In the genomic region with DNA sequence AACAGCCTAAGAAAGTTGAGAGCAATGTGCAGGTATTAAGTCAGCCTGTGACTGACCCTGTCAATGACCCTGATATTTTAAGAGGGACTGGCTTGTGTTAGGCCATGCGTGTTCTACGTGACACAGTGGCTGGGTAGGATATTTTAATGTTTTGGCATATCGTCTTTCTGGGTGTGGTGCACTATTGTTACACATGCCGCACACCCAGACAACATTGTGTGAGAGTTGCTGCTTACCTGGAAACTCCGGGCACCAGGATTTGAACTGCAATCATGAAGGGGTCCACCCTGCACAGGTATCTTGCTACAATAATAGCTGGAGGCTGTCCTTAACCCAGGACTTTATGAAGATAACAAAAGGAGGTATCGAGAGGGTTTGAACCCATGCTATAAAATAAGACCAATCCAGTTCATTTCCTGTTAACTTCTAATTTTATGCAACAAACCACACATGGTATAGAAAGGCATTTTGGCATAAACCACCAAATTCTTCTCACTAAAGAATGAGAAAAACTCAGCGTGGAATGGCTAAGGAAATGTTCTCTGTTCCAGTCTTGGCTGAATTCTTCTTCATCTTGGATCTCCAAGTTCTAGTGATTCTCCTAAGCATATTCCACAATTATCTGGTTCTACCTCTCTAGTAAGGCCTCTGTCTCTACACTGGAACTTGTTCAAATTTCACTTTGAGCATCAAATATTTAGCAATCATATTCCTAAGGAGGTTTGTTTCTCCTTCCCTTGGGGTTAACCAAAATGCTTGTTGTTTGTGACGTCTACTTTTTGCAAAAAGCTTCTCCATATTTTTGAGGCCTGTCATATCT, we compare ENCODE assay signal across 16 cellular contexts. TPM values are rescaled to one million over a fixed set of nuclear protein-coding genes. Genes with fewer than 3 reads are reported as not detected.
DNase-seq lines count a peak whose midpoint lies in the region; ATAC-seq and TF ChIP-seq lines count a peak whose summit lies in the region.
"Had no signal": no experiment of that assay in that cellular context is flagged by ENCODE, and none has a peak within 500 bp of the region (broad histone marks: within the 10 kb centered on the region; RNA-seq: fewer than 3 reads in every experiment).

No MANE protein-coding gene starts in this region.

- H3K23ac ChIP-seq in trophoblast cell (ENCODE audit: low read length): no peak overlapping the region

- no peak overlapping the region for H3K27ac ChIP-seq in trophoblast cell (ENCODE audit: low read depth, low read length)
- H3K27ac ChIP-seq: A549 had no signal

- H3K9ac ChIP-seq in trophoblast cell (ENCODE audit: low read length): no peak overlapping the region

- intact Hi-C loops in CD14-positive monocyte (cut with micrococcal nuclease): loop anchor here in 1 of 2 donors (5.0 kb wide), 1 partner anchor 143 kb away; no protein-coding TSS in a partner anchor

- no peak overlapping the region for H4K8ac ChIP-seq in trophoblast cell (ENCODE audit: low read depth, low read length)

- H3K18ac ChIP-seq in trophoblast cell (ENCODE audit: low read length): no peak overlapping the region

- H4K91ac ChIP-seq in trophoblast cell (ENCODE audit: low read depth, low read length): no peak overlapping the region

- no peak overlapping the region for H2AK5ac ChIP-seq in trophoblast cell (ENCODE audit: low read length)

- H3K36me3 ChIP-seq in trophoblast cell (ENCODE audit: control insufficient read depth in 1 of 2, insufficient read depth in 2 of 2, low read length in 2 of 2): no peaks in the 10 kb centered on the region

- no peak overlapping the region for H2BK5ac ChIP-seq in trophoblast cell (ENCODE audit: low read depth, low read length, poor library complexity)

- H3K4me3 ChIP-seq in choroid plexus epithelial cell (ENCODE audit: low read depth, low read length): no peak overlapping the region
- H3K4me3 ChIP-seq in trophoblast cell (ENCODE audit: low read depth, low read length): no peak overlapping the region
- H3K4me3 ChIP-seq: A549 had no signal

- WGBS in trophoblast cell (ENCODE audit: extremely low coverage, insufficient coverage, insufficient read length): no CpG with 5 or more reads among the region's 8 CpGs

- no peak overlapping the region for H2BK12ac ChIP-seq in trophoblast cell (ENCODE audit: low read length)

- H4K12ac ChIP-seq in trophoblast cell (ENCODE audit: low read depth, low read length): no peak overlapping the region

- no peak for TF ChIP-seq CTCF in CD14-positive monocyte (IDR thresholded peaks at IDR 0.05)
- TF ChIP-seq CTCF in choroid plexus epithelial cell (conservative IDR thresholded peaks at IDR 0.05; ENCODE audit: low read depth, low read length): no peak

- no peak for ATAC-seq in HG03520 (IDR thresholded peaks at IDR 0.05; ENCODE audit: unreplicated experiment)
- ATAC-seq in HG03342 (IDR thresholded peaks at IDR 0.05; ENCODE audit: unreplicated experiment): no peak
- no peak for ATAC-seq in HG02938 (IDR thresholded peaks at IDR 0.05; ENCODE audit: unreplicated experiment)
- ATAC-seq: A549 had no signal

- H3K4ac ChIP-seq in trophoblast cell (ENCODE audit: low read depth, low read length): no peak overlapping the region

- peak overlapping the region; percentile 26 to 86 (median 74) for H3K27ac Mint-ChIP-seq in CD14-positive monocyte

- H3K4me1 Mint-ChIP-seq in CD14-positive monocyte: peaks cover 69% of the 10 kb centered on the region

- H3K9me3 ChIP-seq in trophoblast cell (ENCODE audit: insufficient read depth, low read depth, low read length): peaks cover 4% of the 10 kb centered on the region
- H3K9me3 ChIP-seq: A549 had no signal

- H2BK120ac ChIP-seq in trophoblast cell (ENCODE audit: insufficient read depth, low read length, poor library complexity): no peak overlapping the region

- no peaks in the 10 kb centered on the region for H3K79me2 ChIP-seq in trophoblast cell (ENCODE audit: control insufficient read depth, insufficient read depth, low read length, poor library complexity)

- no peaks in the 10 kb centered on the region for H3K36me3 Mint-ChIP-seq in CD14-positive monocyte

- H3K9me3 Mint-ChIP-seq in CD14-positive monocyte: no peaks in the 10 kb centered on the region

- H3K4me3 Mint-ChIP-seq in CD14-positive monocyte: no peak overlapping the region

- no peaks in the 10 kb centered on the region for H3K27me3 ChIP-seq in trophoblast cell (ENCODE audit: insufficient read depth, low read length)

- H3K79me1 ChIP-seq in trophoblast cell (ENCODE audit: low read length): no peaks in the 10 kb centered on the region

- no peaks in the 10 kb centered on the region for H3K27me3 Mint-ChIP-seq in CD14-positive monocyte (ENCODE audit: low read depth in 3 of 3)

- peaks cover 4 to 6% of the 10 kb centered on the region in 2 experiments for H3K4me1 ChIP-seq in trophoblast cell (ENCODE audit: control insufficient read depth in 1 of 2, insufficient read depth in 2 of 2, low read length in 2 of 2)
- H3K4me1 ChIP-seq: A549 had no signal

- H3K4me2 ChIP-seq in trophoblast cell (ENCODE audit: low read length): no peak overlapping the region
- H3K4me2 ChIP-seq: A549 had no signal

- DNase-seq in CD14-positive monocyte (ENCODE audit: low spot score) (no peak), MV-4-11 (lab: John Stamatoyannopoulos, UW) (peak; percentile 63), choroid plexus epithelial cell (ENCODE audit: low read depth) (peak; percentile 35), trophoblast cell (peak; percentile 93 to 95)
- DNase-seq: C1 segment of cervical spinal cord, H7, NCI-H1417, NCI-H187, NCI-H2107, NCI-H510A treated with DMSO at 0.1 percent for 48 hours, NCI-H774, SHP77 had no signal

- H3K14ac ChIP-seq in trophoblast cell (ENCODE audit: low read length): no peak overlapping the region

- no peak overlapping the region for H2AFZ ChIP-seq in trophoblast cell (ENCODE audit: insufficient read depth, low read length, poor library complexity)

RNA-seq across cellular contexts. Expression of gene POMP, which starts 38.7 kb away (rescaled TPM):
- 100 to 1,000 TPM; 145 to 153 TPM for polyA plus RNA-seq in CD14-positive monocyte
- 138 and 141 TPM in 2 replicates for polyA plus RNA-seq in trophoblast cell (2013)
